Comparison of ENCODE assay signal across 13 cellular contexts in genomic region chr2:181984814-181985631, GRCh38. TPM values are rescaled to one million over a fixed set of nuclear protein-coding genes. Genes with fewer than 3 reads are reported as not detected.
DNase-seq lines count a peak whose midpoint lies in the region; ATAC-seq and TF ChIP-seq lines count a peak whose summit lies in the region.
"Had no signal": no experiment of that assay in that cellular context is flagged by ENCODE, and none has a peak within 500 bp of the region (broad histone marks: within the 10 kb centered on the region; RNA-seq: fewer than 3 reads in every experiment).

No MANE protein-coding gene starts in this region.

- no peak overlapping the region for H3K56ac ChIP-seq in mesendoderm (ENCODE audit: low read length)

- no peak overlapping the region for H2BK5ac ChIP-seq in mesendoderm (ENCODE audit: low read length)

- no peak overlapping the region for H2AK5ac ChIP-seq in mesendoderm (ENCODE audit: low read length)

- TF ChIP-seq POLR2A in heart left ventricle (IDR thresholded peaks at IDR 0.05) (no peak), Peyer's patch (IDR thresholded peaks at IDR 0.05) (no peak), uterus (IDR thresholded peaks at IDR 0.05) (no peak)

- no peaks in the 10 kb centered on the region for H3K27me3 ChIP-seq in heart left ventricle
- no peaks in the 10 kb centered on the region for H3K27me3 ChIP-seq in Peyer's patch
- H3K27me3 ChIP-seq in uterus = no peaks in the 10 kb centered on the region
- H3K27me3 ChIP-seq in mesendoderm (ENCODE audit: insufficient read depth, low read length, poor library complexity) = no peaks in the 10 kb centered on the region

- H3K79me2 ChIP-seq in mesendoderm (ENCODE audit: control insufficient read depth, insufficient read depth, low read length) = no peaks in the 10 kb centered on the region

- peak overlapping the region in 9 of 12 donors; percentile 17 to 54 (median 46) for H3K4me3 ChIP-seq in heart left ventricle
- H3K4me3 ChIP-seq in Peyer's patch = no peak overlapping the region
- H3K4me3 ChIP-seq in uterus = no peak overlapping the region
- H3K4me3 ChIP-seq in mesendoderm (ENCODE audit: low read length) = no peak overlapping the region

- no peak overlapping the region for H4K8ac ChIP-seq in mesendoderm (ENCODE audit: low read depth, low read length)

- H2BK15ac ChIP-seq in mesendoderm (replicated peaks; ENCODE audit: low read depth) = no peak overlapping the region

- DNase-seq in heart left ventricle (no peak), sciatic nerve (ENCODE audit: low spot score) (no peak), Peyer's patch (no peak), uterus (no peak), mesendoderm (no peak), NCI-H524 treated with DMSO at 0.1 percent for 48 hours (lab: John Stamatoyannopoulos, UW) (no peak)
- DNase-seq: NCI-H1048; NCI-H345; stimulated activated CD4-positive, alpha-beta T cell treated with anti-CD3 and anti-CD28 coated beads, Interleukin-1b, Interleukin-23, amount 100 ng/mL, for 48 hours; T-cell had no signal

- TF ChIP-seq CTCF in heart left ventricle (IDR thresholded peaks at IDR 0.05) (no peak), Peyer's patch (IDR thresholded peaks at IDR 0.05) (no peak), uterus (IDR thresholded peaks at IDR 0.05) (no peak)

- H3K18ac ChIP-seq in mesendoderm (ENCODE audit: low read length) = no peak overlapping the region

- H3K79me1 ChIP-seq in mesendoderm (ENCODE audit: low read length) = no peaks in the 10 kb centered on the region

- no peak overlapping the region for H4K5ac ChIP-seq in mesendoderm (ENCODE audit: low read length)

- no peak overlapping the region for H3K4ac ChIP-seq in mesendoderm (ENCODE audit: low read depth, low read length)

- WGBS in heart left ventricle, 4 donors = 31 to 48% (median 39%) methylated on average over 4 of the region's 4 CpGs
- WGBS in mesendoderm (ENCODE audit: extremely low coverage, insufficient coverage, low lambda C conversion rate) = no CpG with 5 or more reads among the region's 4 CpGs

- H3K4me1 ChIP-seq in heart left ventricle (peaks cover 0 to 29% (median 13%) of the 10 kb centered on the region in 12 donors), Peyer's patch (peaks cover 0 to 5% (median 0%) of the 10 kb centered on the region in 4 donors), uterus (no peaks in the 10 kb centered on the region), mesendoderm (ENCODE audit: control insufficient read depth, low read depth, low read length) (no peaks in the 10 kb centered on the region)

- H3K36me3 ChIP-seq in heart left ventricle (no peaks in the 10 kb centered on the region), Peyer's patch (no peaks in the 10 kb centered on the region), uterus (peaks cover 0 to 2% of the 10 kb centered on the region in 2 donors), mesendoderm (ENCODE audit: control insufficient read depth, insufficient read depth, low read length) (no peaks in the 10 kb centered on the region)

- intact Hi-C loops in heart left ventricle (cut with DNase I) (loop anchor here in 5 of 10 donors (5.0 to 10.0 kb wide), 5 partner anchors 67 to 92 kb away; no protein-coding TSS in a partner anchor), sciatic nerve (cut with DNase I) (no loop called here), uterus (cut with DNase I; ENCODE audit: low total_unique reads) (no loop called here)

- ATAC-seq in GM21528 (IDR thresholded peaks at IDR 0.05; ENCODE audit: low FRiP score, unreplicated experiment) (peak; percentile 62), SK-N-SH treated with all-trans-retinoic acid at 6 μM for 48 hours (peak; percentile 20; the same call in 2 of the 3 replicates), heart left ventricle (peak; percentile 62 to 74 (median 72)), sciatic nerve (peak; percentile 49)
- ATAC-seq: activated CD4-positive, CD25-positive, alpha-beta regulatory T cell treated with anti-CD3 and anti-CD28 coated beads, Interleukin-2, amount 50 U/mL, for 24 hours; T-cell had no signal

- no peak overlapping the region for H3K4me2 ChIP-seq in mesendoderm (ENCODE audit: low read length)

- no peak overlapping the region for H3K9ac ChIP-seq in mesendoderm (ENCODE audit: low read length)

- no peak overlapping the region for H2BK120ac ChIP-seq in mesendoderm (ENCODE audit: low read depth, low read length)

- no peaks in the 10 kb centered on the region for H3K9me3 ChIP-seq in heart left ventricle
- no peaks in the 10 kb centered on the region for H3K9me3 ChIP-seq in Peyer's patch
- no peaks in the 10 kb centered on the region for H3K9me3 ChIP-seq in uterus

- H3K27ac ChIP-seq in heart left ventricle = peak overlapping the region; percentile 7 to 86 (median 77)
- no peak overlapping the region for H3K27ac ChIP-seq in Peyer's patch
- H3K27ac ChIP-seq in uterus = no peak overlapping the region
- no peak overlapping the region for H3K27ac ChIP-seq in mesendoderm (ENCODE audit: low read depth, low read length)

- no peak overlapping the region for H3K23ac ChIP-seq in mesendoderm (ENCODE audit: low read length)

TF ChIP-seq in SK-N-SH treated with all-trans-retinoic acid at 6 μM for 48 hours, 23 proteins besides CTCF, POLR2A, EP300 and RAD21:
- TF ChIP-seq ESRRG (CRISPR knock-in tag; IDR thresholded peaks at IDR 0.05) (no peak), ISL1 (CRISPR knock-in tag; IDR thresholded peaks at IDR 0.05) (no peak), ZNF70 (CRISPR knock-in tag; IDR thresholded peaks at IDR 0.05) (no peak), ZC3H10 (CRISPR knock-in tag; IDR thresholded peaks at IDR 0.05) (no peak), ZFP3 (CRISPR knock-in tag; IDR thresholded peaks at IDR 0.05) (no peak), TCF4 (CRISPR knock-in tag; IDR thresholded peaks at IDR 0.05; ENCODE audit: borderline replicate concordance) (no peak), ARNTL (CRISPR knock-in tag; IDR thresholded peaks at IDR 0.05; ENCODE audit: borderline replicate concordance, low read depth) (no peak), CSDC2 (CRISPR knock-in tag; IDR thresholded peaks at IDR 0.05) (no peak), RARB (CRISPR knock-in tag; IDR thresholded peaks at IDR 0.05) (no peak), CSRNP3 (CRISPR knock-in tag; IDR thresholded peaks at IDR 0.05) (no peak), OSR1 (CRISPR knock-in tag; IDR thresholded peaks at IDR 0.05) (no peak), BACH2 (CRISPR knock-in tag; IDR thresholded peaks at IDR 0.05; ENCODE audit: borderline replicate concordance) (no peak), GLIS3 (CRISPR knock-in tag; IDR thresholded peaks at IDR 0.05) (no peak), POU6F1 (CRISPR knock-in tag; IDR thresholded peaks at IDR 0.05; ENCODE audit: borderline replicate concordance, low read depth) (no peak), SNAI2 (CRISPR knock-in tag; IDR thresholded peaks at IDR 0.05) (no peak)
- TF ChIP-seq, protein P1, sequence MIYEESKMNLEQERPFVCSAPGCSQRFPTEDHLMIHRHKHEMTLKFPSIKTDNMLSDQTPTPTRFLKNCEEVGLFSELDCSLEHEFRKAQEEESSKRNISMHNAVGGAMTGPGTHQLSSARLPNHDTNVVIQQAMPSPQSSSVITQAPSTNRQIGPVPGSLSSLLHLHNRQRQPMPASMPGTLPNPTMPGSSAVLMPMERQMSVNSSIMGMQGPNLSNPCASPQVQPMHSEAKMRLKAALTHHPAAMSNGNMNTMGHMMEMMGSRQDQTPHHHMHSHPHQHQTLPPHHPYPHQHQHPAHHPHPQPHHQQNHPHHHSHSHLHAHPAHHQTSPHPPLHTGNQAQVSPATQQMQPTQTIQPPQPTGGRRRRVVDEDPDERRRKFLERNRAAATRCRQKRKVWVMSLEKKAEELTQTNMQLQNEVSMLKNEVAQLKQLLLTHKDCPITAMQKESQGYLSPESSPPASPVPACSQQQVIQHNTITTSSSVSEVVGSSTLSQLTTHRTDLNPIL (CRISPR knock-in tag; IDR thresholded peaks at IDR 0.05; ENCODE audit: low read depth) = no peak

RNA-seq across cellular contexts. Expression of gene PPP1R1C, which starts 0.6 kb away (rescaled TPM):
- total RNA-seq in heart left ventricle (10 to 100 TPM; 14.8 to 44.5 (median 23.4) TPM), sciatic nerve (18.1 TPM), Peyer's patch (not detected), uterus (10 to 100 TPM in 1 of 4 donors, 1 to 10 TPM in 1, not detected in 2; 1.1 to 27.4 TPM)
- 10 to 100 TPM in 1 of 2 donors, 1 to 10 TPM in 1; 2.9 to 18.7 TPM for polyA plus RNA-seq in heart left ventricle
- polyA plus RNA-seq in mesendoderm (2013, experiment 1 of 2) = 3.0 TPM
- polyA plus RNA-seq in mesendoderm (2013, experiment 2 of 2) = 2.5 TPM
- total RNA-seq: T-cell had no signal

Comparison
In these comparisons a context has a peak if more than half of its experiments do, and no peak if none do; other contexts are left out.
1. ATAC-seq: peak in every context shown above with its lines; median percentile 72 in heart left ventricle; 62 in GM21528; 49 in sciatic nerve; 20 in SK-N-SH treated with all-trans-retinoic acid at 6 μM for 48 hours.
2. H3K27ac ChIP-seq: peak in heart left ventricle (12 of 12); none in Peyer's patch (0 of 4), uterus (0 of 2) and mesendoderm (single experiment).
3. H3K4me3 ChIP-seq: peak in heart left ventricle (9 of 12); none in Peyer's patch (0 of 4), uterus (0 of 2) and mesendoderm (single experiment).